8 cellular contexts compared by ENCODE assay signal in genomic region chr12:15883536-15883935, GRCh38. TPM values are rescaled to one million over a fixed set of nuclear protein-coding genes. Genes with fewer than 3 reads are reported as not detected.
DNase-seq lines count a peak whose midpoint lies in the region; ATAC-seq, FAIRE-seq and TF ChIP-seq lines count a peak whose summit lies in the region.

No MANE protein-coding gene starts in this region.

- FAIRE-seq in kidney (lab: Jason Lieb, UNC): no peak

- H3K4me1 ChIP-seq in kidney (ENCODE audit: control insufficient read depth in 1 of 2, insufficient read depth in 1 of 2, low read depth in 1 of 2, low read length in 2 of 2): peaks cover 5 to 6% of the 10 kb centered on the region in 2 donors
- peaks cover 29 to 52% of the 10 kb centered on the region in 2 donors for H3K4me1 ChIP-seq in thoracic aorta (ENCODE audit: control insufficient read depth in 1 of 2, low read depth in 2 of 2)

- no peak overlapping the region for H3K27ac ChIP-seq in kidney (ENCODE audit: low read depth in 2 of 2, low read length in 2 of 2)
- H3K27ac ChIP-seq in thoracic aorta: peak overlapping the region in 1 of 2 donors; percentile 98
- H3K27ac ChIP-seq in substantia nigra (ENCODE audit: low read depth, low read length, poor library complexity, severe bottlenecking): no peak overlapping the region

- ATAC-seq in thoracic aorta (ENCODE audit: insufficient number of reproducible peaks, low FRiP score, low read depth) (no peak), HG02623 (IDR thresholded peaks at IDR 0.05; ENCODE audit: unreplicated experiment) (no peak)

- H3K27me3 Mint-ChIP-seq in activated CD4-positive, alpha-beta T cell treated with anti-CD3 and anti-CD28 coated beads, Interleukin-2, amount 10 ng/mL, durations not matched to agents 24 days and 14 days: peaks cover 3% of the 10 kb centered on the region
- no peaks in the 10 kb centered on the region for H3K27me3 Mint-ChIP-seq in activated naive CD8-positive, alpha-beta T cell

- peaks cover 7% of the 10 kb centered on the region for H3K9me3 Mint-ChIP-seq in activated CD4-positive, alpha-beta T cell treated with anti-CD3 and anti-CD28 coated beads, Interleukin-2, amount 10 ng/mL, durations not matched to agents 24 days and 14 days
- no peaks in the 10 kb centered on the region for H3K9me3 Mint-ChIP-seq in activated naive CD8-positive, alpha-beta T cell (ENCODE audit: low read depth)

- DNase-seq in activated CD4-positive, alpha-beta T cell treated with anti-CD3 and anti-CD28 coated beads, Interleukin-2, amount 10 ng/mL, durations not matched to agents 24 days and 14 days: no peak
- DNase-seq in activated CD4-positive, alpha-beta T cell treated with anti-CD3 and anti-CD28 coated beads for 4 hours: no peak
- no peak for DNase-seq in kidney
- DNase-seq in thoracic aorta (ENCODE audit: low spot score): no peak
- DNase-seq in stimulated activated CD4-positive, alpha-beta T cell treated with anti-CD3 and anti-CD28 coated beads, Interleukin-4, amount 100 ng/mL, for 1 hour: no peak
- DNase-seq in substantia nigra (lab: John Stamatoyannopoulos, UW): no peak

- peak overlapping the region; percentile 69 to 99 for H3K9ac ChIP-seq in kidney (ENCODE audit: low read length in 2 of 2)

- H3K4me3 ChIP-seq in kidney (ENCODE audit: low read length in 2 of 2) (peak overlapping the region; percentile 96 to 98), thoracic aorta (peak overlapping the region; percentile 93)

- intact Hi-C loops in activated CD4-positive, alpha-beta T cell treated with anti-CD3 and anti-CD28 coated beads, Interleukin-2, amount 10 ng/mL, durations not matched to agents 24 days and 14 days (cut with micrococcal nuclease): loop anchor here (2.0 to 10.0 kb wide), 6 partner anchors 95 to 1113 kb away; partner anchors contain the start of genes C12orf60, EPS8 and WBP11
- intact Hi-C loops in kidney (cut with DNase I): no loop called here

- TF ChIP-seq CTCF in kidney (IDR thresholded peaks at IDR 0.05; ENCODE audit: borderline replicate concordance, extremely low read depth, insufficient read depth) (no peak), thoracic aorta (IDR thresholded peaks at IDR 0.05) (no peak)

- peaks cover 2 to 5% of the 10 kb centered on the region in 2 donors for H3K36me3 ChIP-seq in kidney (ENCODE audit: control insufficient read depth in 1 of 2, insufficient read depth in 2 of 2, low read length in 2 of 2)
- no peaks in the 10 kb centered on the region for H3K36me3 ChIP-seq in thoracic aorta

- H3K27ac Mint-ChIP-seq in activated CD4-positive, alpha-beta T cell treated with anti-CD3 and anti-CD28 coated beads, Interleukin-2, amount 10 ng/mL, durations not matched to agents 24 days and 14 days: peak overlapping the region; percentile 94
- H3K27ac Mint-ChIP-seq in activated naive CD8-positive, alpha-beta T cell: peak overlapping the region; percentile 59

- H3K4me1 Mint-ChIP-seq in activated CD4-positive, alpha-beta T cell treated with anti-CD3 and anti-CD28 coated beads, Interleukin-2, amount 10 ng/mL, durations not matched to agents 24 days and 14 days: peaks cover 42% of the 10 kb centered on the region
- H3K4me1 Mint-ChIP-seq in activated naive CD8-positive, alpha-beta T cell (ENCODE audit: low read depth): peaks cover 66% of the 10 kb centered on the region

- H3K9me3 ChIP-seq in kidney (ENCODE audit: control insufficient read depth in 1 of 2, low read length in 2 of 2) (no peaks in the 10 kb centered on the region), thoracic aorta (no peaks in the 10 kb centered on the region)

- H3K36me3 Mint-ChIP-seq in activated CD4-positive, alpha-beta T cell treated with anti-CD3 and anti-CD28 coated beads, Interleukin-2, amount 10 ng/mL, durations not matched to agents 24 days and 14 days (ENCODE audit: low read depth): peaks cover 41% of the 10 kb centered on the region
- H3K36me3 Mint-ChIP-seq in activated naive CD8-positive, alpha-beta T cell: peaks cover 21% of the 10 kb centered on the region

- peak overlapping the region; percentile 97 for H3K4me3 Mint-ChIP-seq in activated CD4-positive, alpha-beta T cell treated with anti-CD3 and anti-CD28 coated beads, Interleukin-2, amount 10 ng/mL, durations not matched to agents 24 days and 14 days
- peak overlapping the region; percentile 97 for H3K4me3 Mint-ChIP-seq in activated naive CD8-positive, alpha-beta T cell

- no peaks in the 10 kb centered on the region for H3K27me3 ChIP-seq in thoracic aorta (replicated peaks; ENCODE audit: insufficient read depth)

RNA-seq across cellular contexts. Expression of gene STRAP, which starts 1.3 kb away (rescaled TPM):
- total RNA-seq in activated CD4-positive, alpha-beta T cell treated with anti-CD3 and anti-CD28 coated beads, Interleukin-2, amount 10 ng/mL, durations not matched to agents 24 days and 14 days: 162 and 166 TPM in 2 replicates
- total RNA-seq in kidney (85.9 TPM), thoracic aorta (10 to 100 TPM; 55.1 to 55.5 TPM)
- polyA plus RNA-seq in kidney (ENCODE audit: insufficient read depth, low read depth, low replicate concordance): 99.1 TPM

RNA-seq across cellular contexts. Expression of gene DERA, which starts 27.6 kb away (rescaled TPM):
- 15.9 and 17.3 TPM in 2 replicates for total RNA-seq in activated CD4-positive, alpha-beta T cell treated with anti-CD3 and anti-CD28 coated beads, Interleukin-2, amount 10 ng/mL, durations not matched to agents 24 days and 14 days
- total RNA-seq in kidney (40.2 TPM), thoracic aorta (10 to 100 TPM; 25.5 to 47.4 TPM)
- polyA plus RNA-seq in kidney (ENCODE audit: insufficient read depth, low read depth, low replicate concordance): 59.5 TPM
